In the genomic region with DNA sequence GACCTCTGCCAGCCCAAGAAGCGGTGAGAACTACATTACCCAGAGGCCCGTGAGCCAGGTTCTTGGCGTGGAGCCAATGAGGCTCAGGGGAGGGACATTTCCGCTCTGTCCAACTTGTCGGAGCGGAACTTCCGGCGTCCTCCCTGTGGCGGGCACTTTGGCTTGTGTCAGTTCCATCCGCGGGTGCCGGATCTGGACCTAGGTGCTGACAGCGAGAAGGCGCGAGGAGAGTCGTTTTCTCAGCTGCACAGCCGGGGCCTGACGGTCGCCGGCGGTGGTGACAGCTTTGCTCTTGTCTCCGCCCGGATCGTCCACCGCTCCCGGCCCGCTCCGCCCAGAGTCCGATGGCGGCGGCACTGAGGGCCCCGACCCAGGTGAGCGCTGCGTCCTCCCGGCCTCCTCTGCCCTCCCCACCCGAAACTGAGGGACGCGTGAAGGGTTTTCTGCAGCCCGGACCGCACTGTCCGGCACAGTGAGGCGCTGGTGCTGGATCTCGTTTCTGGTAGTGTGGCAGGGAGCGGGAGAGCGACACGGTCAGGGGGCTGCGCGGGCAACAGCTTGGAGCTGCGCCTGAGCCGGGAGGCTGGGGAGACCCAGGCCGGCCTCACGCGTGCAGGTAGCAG, we compare ENCODE assay signal across 1 cellular context.
TF ChIP-seq lines count a peak whose summit lies in the region.

A gene (plus strand): TSS at position 125 of the 623 bp plus-strand sequence. CDS start 4,461 bp downstream, outside the sequence.

TF ChIP-seq in HepG2, 621 proteins besides CTCF, POLR2A, EP300 and RAD21 (continued from another document and continues in another):
- TF ChIP-seq, protein P1, sequence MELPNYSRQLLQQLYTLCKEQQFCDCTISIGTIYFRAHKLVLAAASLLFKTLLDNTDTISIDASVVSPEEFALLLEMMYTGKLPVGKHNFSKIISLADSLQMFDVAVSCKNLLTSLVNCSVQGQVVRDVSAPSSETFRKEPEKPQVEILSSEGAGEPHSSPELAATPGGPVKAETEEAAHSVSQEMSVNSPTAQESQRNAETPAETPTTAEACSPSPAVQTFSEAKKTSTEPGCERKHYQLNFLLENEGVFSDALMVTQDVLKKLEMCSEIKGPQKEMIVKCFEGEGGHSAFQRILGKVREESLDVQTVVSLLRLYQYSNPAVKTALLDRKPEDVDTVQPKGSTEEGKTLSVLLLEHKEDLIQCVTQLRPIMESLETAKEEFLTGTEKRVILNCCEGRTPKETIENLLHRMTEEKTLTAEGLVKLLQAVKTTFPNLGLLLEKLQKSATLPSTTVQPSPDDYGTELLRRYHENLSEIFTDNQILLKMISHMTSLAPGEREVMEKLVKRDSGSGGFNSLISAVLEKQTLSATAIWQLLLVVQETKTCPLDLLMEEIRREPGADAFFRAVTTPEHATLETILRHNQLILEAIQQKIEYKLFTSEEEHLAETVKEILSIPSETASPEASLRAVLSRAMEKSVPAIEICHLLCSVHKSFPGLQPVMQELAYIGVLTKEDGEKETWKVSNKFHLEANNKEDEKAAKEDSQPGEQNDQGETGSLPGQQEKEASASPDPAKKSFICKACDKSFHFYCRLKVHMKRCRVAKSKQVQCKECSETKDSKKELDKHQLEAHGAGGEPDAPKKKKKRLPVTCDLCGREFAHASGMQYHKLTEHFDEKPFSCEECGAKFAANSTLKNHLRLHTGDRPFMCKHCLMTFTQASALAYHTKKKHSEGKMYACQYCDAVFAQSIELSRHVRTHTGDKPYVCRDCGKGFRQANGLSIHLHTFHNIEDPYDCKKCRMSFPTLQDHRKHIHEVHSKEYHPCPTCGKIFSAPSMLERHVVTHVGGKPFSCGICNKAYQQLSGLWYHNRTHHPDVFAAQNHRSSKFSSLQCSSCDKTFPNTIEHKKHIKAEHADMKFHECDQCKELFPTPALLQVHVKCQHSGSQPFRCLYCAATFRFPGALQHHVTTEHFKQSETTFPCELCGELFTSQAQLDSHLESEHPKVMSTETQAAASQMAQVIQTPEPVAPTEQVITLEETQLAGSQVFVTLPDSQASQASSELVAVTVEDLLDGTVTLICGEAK (IDR thresholded peaks at IDR 0.05), result peak; percentile 72
- TF ChIP-seq, protein P1 (CRISPR knock-in tag; IDR thresholded peaks at IDR 0.05), result no peak; the same call in 1 of the 2 replicates
- TF ChIP-seq ZNF605 (CRISPR knock-in tag; IDR thresholded peaks at IDR 0.05) (no peak), ZNF841 (CRISPR knock-in tag; IDR thresholded peaks at IDR 0.05; ENCODE audit: borderline replicate concordance) (no peak), ZNF543 (CRISPR knock-in tag; IDR thresholded peaks at IDR 0.05) (no peak), ZNF138 (CRISPR knock-in tag; IDR thresholded peaks at IDR 0.05; ENCODE audit: low read depth) (no peak), MIER2 (CRISPR knock-in tag; IDR thresholded peaks at IDR 0.05) (no peak), ZNF24 (IDR thresholded peaks at IDR 0.05) (no peak), SRSF9 (IDR thresholded peaks at IDR 0.05; ENCODE audit: borderline replicate concordance, insufficient read depth, low read depth, low read length, poor library complexity, severe bottlenecking) (no peak), NFATC3 (CRISPR knock-in tag; IDR thresholded peaks at IDR 0.05) (0 out of 2 replicates have a peak, but pooled peaks have one; percentile 69), HOXA5 (CRISPR knock-in tag; IDR thresholded peaks at IDR 0.05) (peak; percentile 78), ATRX (CRISPR knock-in tag; IDR thresholded peaks at IDR 0.05; ENCODE audit: borderline replicate concordance) (no peak), PCBP1 (IDR thresholded peaks at IDR 0.05; ENCODE audit: borderline replicate concordance, low read depth, low read length) (no peak), FOXA1 (IDR thresholded peaks at IDR 0.05) (no peak), FOXA1 (CRISPR knock-in tag; IDR thresholded peaks at IDR 0.05) (no peak; the same call in 1 of the 2 replicates), ZFAT (CRISPR knock-in tag; conservative IDR thresholded peaks at IDR 0.05) (no peak), RBM22 (optimal IDR thresholded peaks at IDR 0.05; ENCODE audit: low read length) (no peak), NCOA5 (CRISPR knock-in tag; IDR thresholded peaks at IDR 0.05) (no peak), MTA3 (CRISPR knock-in tag; IDR thresholded peaks at IDR 0.05) (no peak), TBL1XR1 (IDR thresholded peaks at IDR 0.05; ENCODE audit: borderline replicate concordance, low read length, partially characterized antibody) (no peak), MATR3 (CRISPR knock-in tag; IDR thresholded peaks at IDR 0.05) (no peak), KMT2A (CRISPR knock-in tag; IDR thresholded peaks at IDR 0.05) (peak; percentile 73; the same call in 1 of the 2 replicates), HNRNPK (IDR thresholded peaks at IDR 0.05; ENCODE audit: low read depth, low read length, poor library complexity, severe bottlenecking) (no peak), ZNF782 (CRISPR knock-in tag; IDR thresholded peaks at IDR 0.05; ENCODE audit: borderline replicate concordance) (no peak), FOXM1 (CRISPR knock-in tag; IDR thresholded peaks at IDR 0.05) (no peak), SMARCE1 (IDR thresholded peaks at IDR 0.05; ENCODE audit: borderline replicate concordance) (no peak)
- TF ChIP-seq, protein P2, sequence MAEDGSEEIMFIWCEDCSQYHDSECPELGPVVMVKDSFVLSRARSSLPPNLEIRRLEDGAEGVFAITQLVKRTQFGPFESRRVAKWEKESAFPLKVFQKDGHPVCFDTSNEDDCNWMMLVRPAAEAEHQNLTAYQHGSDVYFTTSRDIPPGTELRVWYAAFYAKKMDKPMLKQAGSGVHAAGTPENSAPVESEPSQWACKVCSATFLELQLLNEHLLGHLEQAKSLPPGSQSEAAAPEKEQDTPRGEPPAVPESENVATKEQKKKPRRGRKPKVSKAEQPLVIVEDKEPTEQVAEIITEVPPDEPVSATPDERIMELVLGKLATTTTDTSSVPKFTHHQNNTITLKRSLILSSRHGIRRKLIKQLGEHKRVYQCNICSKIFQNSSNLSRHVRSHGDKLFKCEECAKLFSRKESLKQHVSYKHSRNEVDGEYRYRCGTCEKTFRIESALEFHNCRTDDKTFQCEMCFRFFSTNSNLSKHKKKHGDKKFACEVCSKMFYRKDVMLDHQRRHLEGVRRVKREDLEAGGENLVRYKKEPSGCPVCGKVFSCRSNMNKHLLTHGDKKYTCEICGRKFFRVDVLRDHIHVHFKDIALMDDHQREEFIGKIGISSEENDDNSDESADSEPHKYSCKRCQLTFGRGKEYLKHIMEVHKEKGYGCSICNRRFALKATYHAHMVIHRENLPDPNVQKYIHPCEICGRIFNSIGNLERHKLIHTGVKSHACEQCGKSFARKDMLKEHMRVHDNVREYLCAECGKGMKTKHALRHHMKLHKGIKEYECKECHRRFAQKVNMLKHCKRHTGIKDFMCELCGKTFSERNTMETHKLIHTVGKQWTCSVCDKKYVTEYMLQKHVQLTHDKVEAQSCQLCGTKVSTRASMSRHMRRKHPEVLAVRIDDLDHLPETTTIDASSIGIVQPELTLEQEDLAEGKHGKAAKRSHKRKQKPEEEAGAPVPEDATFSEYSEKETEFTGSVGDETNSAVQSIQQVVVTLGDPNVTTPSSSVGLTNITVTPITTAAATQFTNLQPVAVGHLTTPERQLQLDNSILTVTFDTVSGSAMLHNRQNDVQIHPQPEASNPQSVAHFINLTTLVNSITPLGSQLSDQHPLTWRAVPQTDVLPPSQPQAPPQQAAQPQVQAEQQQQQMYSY (CRISPR knock-in tag; IDR thresholded peaks at IDR 0.05), result no peak
- TF ChIP-seq, protein P3, sequence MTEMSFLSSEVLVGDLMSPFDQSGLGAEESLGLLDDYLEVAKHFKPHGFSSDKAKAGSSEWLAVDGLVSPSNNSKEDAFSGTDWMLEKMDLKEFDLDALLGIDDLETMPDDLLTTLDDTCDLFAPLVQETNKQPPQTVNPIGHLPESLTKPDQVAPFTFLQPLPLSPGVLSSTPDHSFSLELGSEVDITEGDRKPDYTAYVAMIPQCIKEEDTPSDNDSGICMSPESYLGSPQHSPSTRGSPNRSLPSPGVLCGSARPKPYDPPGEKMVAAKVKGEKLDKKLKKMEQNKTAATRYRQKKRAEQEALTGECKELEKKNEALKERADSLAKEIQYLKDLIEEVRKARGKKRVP (CRISPR knock-in tag; IDR thresholded peaks at IDR 0.05), result no peak
- TF ChIP-seq, protein P4, sequence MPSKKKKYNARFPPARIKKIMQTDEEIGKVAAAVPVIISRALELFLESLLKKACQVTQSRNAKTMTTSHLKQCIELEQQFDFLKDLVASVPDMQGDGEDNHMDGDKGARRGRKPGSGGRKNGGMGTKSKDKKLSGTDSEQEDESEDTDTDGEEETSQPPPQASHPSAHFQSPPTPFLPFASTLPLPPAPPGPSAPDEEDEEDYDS (CRISPR knock-in tag; IDR thresholded peaks at IDR 0.05), result no peak
- TF ChIP-seq, protein P5, sequence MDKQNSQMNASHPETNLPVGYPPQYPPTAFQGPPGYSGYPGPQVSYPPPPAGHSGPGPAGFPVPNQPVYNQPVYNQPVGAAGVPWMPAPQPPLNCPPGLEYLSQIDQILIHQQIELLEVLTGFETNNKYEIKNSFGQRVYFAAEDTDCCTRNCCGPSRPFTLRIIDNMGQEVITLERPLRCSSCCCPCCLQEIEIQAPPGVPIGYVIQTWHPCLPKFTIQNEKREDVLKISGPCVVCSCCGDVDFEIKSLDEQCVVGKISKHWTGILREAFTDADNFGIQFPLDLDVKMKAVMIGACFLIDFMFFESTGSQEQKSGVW (CRISPR knock-in tag; IDR thresholded peaks at IDR 0.05; ENCODE audit: borderline replicate concordance), result no peak
- TF ChIP-seq, protein P6, sequence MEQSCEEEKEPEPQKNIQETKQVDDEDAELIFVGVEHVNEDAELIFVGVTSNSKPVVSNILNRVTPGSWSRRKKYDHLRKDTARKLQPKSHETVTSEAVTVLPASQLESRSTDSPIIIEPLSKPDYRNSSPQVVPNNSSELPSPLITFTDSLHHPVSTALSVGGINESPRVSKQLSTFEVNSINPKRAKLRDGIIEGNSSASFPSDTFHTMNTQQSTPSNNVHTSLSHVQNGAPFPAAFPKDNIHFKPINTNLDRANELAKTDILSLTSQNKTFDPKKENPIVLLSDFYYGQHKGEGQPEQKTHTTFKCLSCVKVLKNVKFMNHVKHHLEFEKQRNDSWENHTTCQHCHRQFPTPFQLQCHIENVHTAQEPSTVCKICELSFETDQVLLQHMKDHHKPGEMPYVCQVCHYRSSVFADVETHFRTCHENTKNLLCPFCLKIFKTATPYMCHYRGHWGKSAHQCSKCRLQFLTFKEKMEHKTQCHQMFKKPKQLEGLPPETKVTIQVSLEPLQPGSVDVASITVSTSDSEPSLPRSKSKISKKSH (CRISPR knock-in tag; IDR thresholded peaks at IDR 0.05; ENCODE audit: borderline replicate concordance), result peak; percentile 68; the same call in 1 of the 2 replicates
- TF ChIP-seq, protein P7, sequence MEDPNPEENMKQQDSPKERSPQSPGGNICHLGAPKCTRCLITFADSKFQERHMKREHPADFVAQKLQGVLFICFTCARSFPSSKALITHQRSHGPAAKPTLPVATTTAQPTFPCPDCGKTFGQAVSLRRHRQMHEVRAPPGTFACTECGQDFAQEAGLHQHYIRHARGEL (CRISPR knock-in tag; IDR thresholded peaks at IDR 0.05), result no peak
- TF ChIP-seq, protein P8, sequence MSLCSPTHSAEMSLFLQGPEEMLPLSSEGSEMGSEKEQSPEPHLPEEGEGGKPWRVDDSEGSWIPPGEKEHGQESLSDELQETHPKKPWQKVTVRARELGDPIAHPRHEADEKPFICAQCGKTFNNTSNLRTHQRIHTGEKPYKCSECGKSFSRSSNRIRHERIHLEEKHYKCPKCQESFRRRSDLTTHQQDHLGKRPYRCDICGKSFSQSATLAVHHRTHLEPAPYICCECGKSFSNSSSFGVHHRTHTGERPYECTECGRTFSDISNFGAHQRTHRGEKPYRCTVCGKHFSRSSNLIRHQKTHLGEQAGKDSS (CRISPR knock-in tag; IDR thresholded peaks at IDR 0.05; ENCODE audit: borderline replicate concordance, low read depth), result no peak
